ENCODE assay signal across 17 cellular contexts in the genomic region with DNA sequence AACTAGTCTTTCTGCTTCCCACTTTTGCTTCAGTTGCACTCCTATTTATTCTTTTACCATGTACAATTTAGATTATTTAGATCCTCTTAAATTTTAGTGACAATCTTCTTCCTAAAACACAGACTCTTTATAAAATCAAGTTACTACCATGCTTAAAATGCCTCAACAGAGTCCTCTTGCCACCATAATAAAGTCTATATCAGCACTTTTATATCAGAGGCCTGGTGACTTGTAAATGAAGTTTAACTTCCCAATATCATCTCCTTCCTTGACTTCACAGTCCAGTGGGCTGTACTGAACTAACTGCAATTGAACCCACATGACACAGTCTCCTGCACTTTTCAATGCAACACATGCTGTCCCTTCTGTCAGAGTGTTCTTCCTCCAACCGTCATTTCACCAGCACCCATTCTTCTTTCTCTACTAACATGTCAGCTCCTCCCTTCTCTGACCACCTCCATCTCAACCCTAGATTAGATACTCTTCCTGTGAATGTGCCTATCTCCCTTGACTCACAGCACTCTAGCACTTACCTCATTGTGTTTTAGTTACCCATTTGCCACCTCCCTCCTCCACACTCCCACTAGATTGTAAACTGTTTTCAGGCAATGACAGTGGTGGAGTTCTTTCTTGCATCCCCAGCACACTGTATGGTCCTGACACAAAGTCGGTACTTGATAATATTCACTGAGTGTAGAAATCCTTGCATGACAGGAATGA.
DNase-seq lines count a peak whose midpoint lies in the region; ATAC-seq, FAIRE-seq and TF ChIP-seq lines count a peak whose summit lies in the region.
"Had no signal": no experiment of that assay in that cellular context is flagged by ENCODE, and none has a peak within 500 bp of the region (broad histone marks: within the 10 kb centered on the region; RNA-seq: fewer than 3 reads in every experiment).

No MANE protein-coding gene starts in this region.

- no peak overlapping the region for H3K23ac ChIP-seq in IMR-90 (ENCODE audit: low read depth, low read length)
- H3K23ac ChIP-seq in H1 (ENCODE audit: insufficient read length), result no peak overlapping the region
- H3K23ac ChIP-seq in mesendoderm (ENCODE audit: low read length), result no peak overlapping the region

- no peaks in the 10 kb centered on the region for H3K23me2 ChIP-seq in H1 (ENCODE audit: low read depth, low read length)

- H2BK5ac ChIP-seq in IMR-90 (ENCODE audit: low read depth, low read length, poor library complexity, severe bottlenecking), result no peak overlapping the region
- no peak overlapping the region for H2BK5ac ChIP-seq in H1 (ENCODE audit: low read depth, low read length)
- no peak overlapping the region for H2BK5ac ChIP-seq in mesendoderm (ENCODE audit: low read length)

- no peaks in the 10 kb centered on the region for H3K36me3 ChIP-seq in IMR-90 (ENCODE audit: control insufficient read depth, insufficient read depth, low read length)
- H3K36me3 ChIP-seq in H1 (ENCODE audit: control insufficient read depth in 2 of 4, insufficient read depth in 4 of 4, low read length in 3 of 4), result no peaks in the 10 kb centered on the region
- H3K36me3 ChIP-seq in mesendoderm (ENCODE audit: control insufficient read depth, insufficient read depth, low read length), result no peaks in the 10 kb centered on the region
- H3K36me3 ChIP-seq: BE2C had no signal

- H4K91ac ChIP-seq in IMR-90 (ENCODE audit: insufficient read depth, low read depth, low read length) (no peak overlapping the region), H1 (replicated peaks; ENCODE audit: insufficient read length, low read length) (no peak overlapping the region)

- H3K56ac ChIP-seq in IMR-90 (ENCODE audit: extremely low read depth, insufficient read depth, low read length), result no peak overlapping the region
- H3K56ac ChIP-seq in H1 (replicated peaks; ENCODE audit: insufficient read length, low read depth, low read length), result no peak overlapping the region
- H3K56ac ChIP-seq in mesendoderm (ENCODE audit: low read length), result no peak overlapping the region

- no peaks in the 10 kb centered on the region for H3K79me1 ChIP-seq in IMR-90 (ENCODE audit: low read depth in 1 of 2, low read length in 2 of 2)
- no peaks in the 10 kb centered on the region for H3K79me1 ChIP-seq in H1 (ENCODE audit: low read depth, low read length)
- H3K79me1 ChIP-seq in mesendoderm (ENCODE audit: low read length), result no peaks in the 10 kb centered on the region

- no peak overlapping the region for H3K4me3 ChIP-seq in IMR-90 (ENCODE audit: insufficient read depth, low read depth, low read length)
- H3K4me3 ChIP-seq in H1 (ENCODE audit: extremely low read depth in 1 of 4, insufficient read depth in 2 of 4, low read depth in 3 of 4, low read length in 4 of 4), result no peak overlapping the region
- H3K4me3 ChIP-seq in mesendoderm (ENCODE audit: low read length), result no peak overlapping the region
- H3K4me3 ChIP-seq: GM23248, K562 had no signal

- 86% methylated on average over 1 of the region's 2 CpGs; no CpG with 5 or more reads in 1 of the 2 experiments for WGBS in IMR-90 (ENCODE audit: extremely low coverage in 2 of 2, insufficient read length in 1 of 2), 2 experiments
- 96% methylated on average over 2 of the region's 2 CpGs; no CpG with 5 or more reads in 1 of the 2 experiments for WGBS in H1 (ENCODE audit: extremely low coverage in 1 of 2, insufficient coverage in 1 of 2, insufficient read length in 1 of 2, insufficient replicate concordance in 2 of 2, low coverage in 1 of 2, low lambda C conversion rate in 2 of 2, missing lambda C conversion rate in 1 of 2), 2 experiments
- WGBS in mesendoderm (ENCODE audit: extremely low coverage, insufficient coverage, low lambda C conversion rate), result no CpG with 5 or more reads among the region's 2 CpGs

- H2BK12ac ChIP-seq in H1 (ENCODE audit: low read depth, low read length), result no peak overlapping the region

- peak; percentile 34 for DNase-seq in DMS53 (lab: John Stamatoyannopoulos, UW)
- no peak for DNase-seq in IMR-90
- no peak for DNase-seq in H1 (ENCODE audit: low read depth in 1 of 2, low spot score in 2 of 2)
- DNase-seq in mesendoderm, result peak; percentile 88
- no peak for DNase-seq in NCI-H2171 treated with DMSO at 0.1 percent for 48 hours (lab: John Stamatoyannopoulos, UW)
- DNase-seq in glomerular visceral epithelial cell (ENCODE audit: extremely low spot score), result no peak
- DNase-seq in central memory CD4-positive, alpha-beta T cell, result no peak
- DNase-seq: BE2C; CD4-positive, alpha-beta memory T cell; GF-D8; GM23248; H7 had no signal

- no peak overlapping the region for H2AK9ac ChIP-seq in IMR-90 (replicated peaks; ENCODE audit: low read depth, low read length, poor library complexity)

- H3K9ac ChIP-seq in IMR-90 (ENCODE audit: low read depth, low read length), result no peak overlapping the region
- H3K9ac ChIP-seq in H1 (replicated peaks in 1 of 4; ENCODE audit: extremely low read depth in 1 of 4, low read depth in 3 of 4, low read length in 3 of 4), result no peak overlapping the region
- H3K9ac ChIP-seq in mesendoderm (ENCODE audit: low read length), result no peak overlapping the region
- H3K9ac ChIP-seq: GM23248 had no signal

- BruUV-seq in IMR-90 (replicated peaks; lab: Mats Ljungman, UMichigan), result no TSS peak

- TF ChIP-seq POLR2A in IMR-90 (IDR thresholded peaks at IDR 0.05; ENCODE audit: low read depth, low read length) (no peak), H1 (IDR thresholded peaks at IDR 0.05; ENCODE audit: control extremely low read depth in 1 of 2, low read depth in 2 of 2, low read length in 2 of 2) (no peak)

- no peak overlapping the region for H3K18ac ChIP-seq in IMR-90 (ENCODE audit: low read depth, low read length)
- H3K18ac ChIP-seq in H1 (ENCODE audit: extremely low read depth, low read length), result no peak overlapping the region
- no peak overlapping the region for H3K18ac ChIP-seq in mesendoderm (ENCODE audit: low read length)

- H3K9me1 ChIP-seq in IMR-90 (ENCODE audit: insufficient read depth, low read length), result no peaks in the 10 kb centered on the region

- H3K4me1 ChIP-seq in IMR-90 (ENCODE audit: control insufficient read depth, insufficient read depth, low read length) (no peaks in the 10 kb centered on the region), H1 (replicated peaks in 1 of 4; ENCODE audit: control insufficient read depth in 3 of 4, insufficient read depth in 4 of 4, low read length in 3 of 4) (peaks cover 0 to 4% (median under 1%) of the 10 kb centered on the region in 4 experiments; a peak in 2 of 7 replicates), mesendoderm (ENCODE audit: control insufficient read depth, low read depth, low read length) (no peaks in the 10 kb centered on the region)
- H3K4me1 ChIP-seq: BE2C had no signal

- H3K27ac ChIP-seq in IMR-90 (ENCODE audit: insufficient read depth, low read length) (no peak overlapping the region), H1 (ENCODE audit: low read depth, low read length) (no peak overlapping the region), mesendoderm (ENCODE audit: low read depth, low read length) (no peak overlapping the region)
- H3K27ac ChIP-seq: C4-2B, GM23248 had no signal

- POLR2A ChIA-PET in IMR-90 (lab: Charles Lee; ENCODE audit: unreplicated experiment), result no interaction called here
- POLR2A ChIA-PET in H1 (lab: Charles Lee; ENCODE audit: partially characterized antibody), result no interaction called here

- in situ Hi-C loops in IMR-90 (cut with MboI; ENCODE audit: low sequenced_read_pairs), result no loop called here

- dilution Hi-C loops in IMR-90 (cut with HindIII; ENCODE audit: low sequenced_read_pairs, unreplicated experiment), result no loop called here

- H3K4ac ChIP-seq in IMR-90 (ENCODE audit: low read depth, low read length) (no peak overlapping the region), H1 (replicated peaks; ENCODE audit: insufficient read length, low read depth, low read length) (no peak overlapping the region), mesendoderm (ENCODE audit: low read depth, low read length) (no peak overlapping the region)

- CTCF ChIA-PET in IMR-90 (lab: Yijun Ruan, JAX), result no interaction called here
- CTCF ChIA-PET in H1 (lab: Charles Lee; ENCODE audit: partially characterized antibody), result no interaction called here

- H4K5ac ChIP-seq in IMR-90 (ENCODE audit: low read depth, low read length) (no peak overlapping the region), H1 (ENCODE audit: insufficient read length, low read depth, low read length) (no peak overlapping the region), mesendoderm (ENCODE audit: low read length) (no peak overlapping the region)

- intact Hi-C loops in IMR-90 (cut with micrococcal nuclease), result no loop called here

- no peaks in the 10 kb centered on the region for H3K79me2 ChIP-seq in H1 (ENCODE audit: control insufficient read depth in 1 of 2, insufficient read depth in 2 of 2, low read length in 2 of 2)
- H3K79me2 ChIP-seq in mesendoderm (ENCODE audit: control insufficient read depth, insufficient read depth, low read length), result no peaks in the 10 kb centered on the region

- TF ChIP-seq EP300 in H1 (IDR thresholded peaks at IDR 0.05; ENCODE audit: borderline replicate concordance in 1 of 2, low read depth in 2 of 2, low read length in 2 of 2), result no peak

- H2AK5ac ChIP-seq in IMR-90 (ENCODE audit: low read depth, low read length) (no peak overlapping the region), H1 (ENCODE audit: low read depth, low read length) (no peak overlapping the region), mesendoderm (ENCODE audit: low read length) (no peak overlapping the region)

- H4K20me1 ChIP-seq in IMR-90 (ENCODE audit: insufficient read depth, low read length) (no peaks in the 10 kb centered on the region), H1 (replicated peaks in 1 of 2; ENCODE audit: control insufficient read depth in 1 of 2, insufficient read depth in 2 of 2, low read length in 2 of 2) (no peaks in the 10 kb centered on the region)

- H2BK120ac ChIP-seq in IMR-90 (ENCODE audit: low read depth, low read length) (no peak overlapping the region), H1 (replicated peaks; ENCODE audit: low read depth, low read length) (no peak overlapping the region), mesendoderm (ENCODE audit: low read depth, low read length) (no peak overlapping the region)

- no peak overlapping the region for H2BK15ac ChIP-seq in IMR-90 (ENCODE audit: low read depth, low read length)
- H2BK15ac ChIP-seq in H1 (ENCODE audit: low read length), result 0 out of 2 replicates have a peak overlapping the region, but pooled peaks have one; percentile 36
- H2BK15ac ChIP-seq in mesendoderm (replicated peaks; ENCODE audit: low read depth), result no peak overlapping the region

- H3K27me3 ChIP-seq in IMR-90 (ENCODE audit: control insufficient read depth, insufficient read depth, low read length) (no peaks in the 10 kb centered on the region), H1 (replicated peaks in 1 of 4; ENCODE audit: control insufficient read depth in 3 of 4, extremely low read depth in 1 of 4, insufficient read depth in 3 of 4, low read length in 3 of 4) (no peaks in the 10 kb centered on the region), mesendoderm (ENCODE audit: insufficient read depth, low read length, poor library complexity) (no peaks in the 10 kb centered on the region)
- H3K27me3 ChIP-seq: BE2C had no signal

- H4K8ac ChIP-seq in IMR-90 (ENCODE audit: low read depth in 2 of 2, low read length in 2 of 2), result no peak overlapping the region
- no peak overlapping the region for H4K8ac ChIP-seq in H1 (ENCODE audit: extremely low read depth, insufficient read depth, low read length)
- no peak overlapping the region for H4K8ac ChIP-seq in mesendoderm (ENCODE audit: low read depth, low read length)

- H2BK20ac ChIP-seq in IMR-90 (ENCODE audit: low read depth, low read length), result no peak overlapping the region
- no peak overlapping the region for H2BK20ac ChIP-seq in H1 (ENCODE audit: low read length)

- H3K14ac ChIP-seq in IMR-90 (replicated peaks; ENCODE audit: low read depth, low read length) (no peak overlapping the region), H1 (ENCODE audit: insufficient read length) (no peak overlapping the region)

- H3K4me2 ChIP-seq in IMR-90 (ENCODE audit: low read depth, low read length) (no peak overlapping the region), H1 (ENCODE audit: insufficient read depth in 1 of 2, low read depth in 2 of 2, low read length in 2 of 2) (no peak overlapping the region), mesendoderm (ENCODE audit: low read length) (no peak overlapping the region)

- H2AFZ ChIP-seq in IMR-90 (replicated peaks; ENCODE audit: low read length, poor library complexity), result no peak overlapping the region
- no peak overlapping the region; the same call in 1 of the 2 replicates for H2AFZ ChIP-seq in H1 (ENCODE audit: low read length)
- H2AFZ ChIP-seq: GM23248 had no signal

- no peak for TF ChIP-seq CTCF in IMR-90 (conservative IDR thresholded peaks at IDR 0.05; ENCODE audit: low read depth, low read length)
- no peak for TF ChIP-seq CTCF in H1 (IDR thresholded peaks at IDR 0.05; ENCODE audit: control extremely low read depth in 1 of 3, insufficient read depth in 1 of 3, low read depth in 1 of 3, low read length in 3 of 3)

- H3K9me3 ChIP-seq in IMR-90 (ENCODE audit: control insufficient read depth, insufficient read depth, low read length), result no peaks in the 10 kb centered on the region
- no peaks in the 10 kb centered on the region for H3K9me3 ChIP-seq in H1 (ENCODE audit: insufficient read depth in 2 of 2, low read depth in 1 of 2, low read length in 1 of 2)
- H3K9me3 ChIP-seq: BE2C had no signal

- ATAC-seq in IMR-90 (ENCODE audit: low read depth) (no peak), HG02970 (IDR thresholded peaks at IDR 0.05; ENCODE audit: low FRiP score, unreplicated experiment) (no peak)
- ATAC-seq: K562 had no signal

- TF ChIP-seq RAD21 in IMR-90 (IDR thresholded peaks at IDR 0.05; ENCODE audit: low read length) (no peak), H1 (IDR thresholded peaks at IDR 0.05 in 1 of 2, conservative IDR thresholded peaks at IDR 0.05 in 1 of 2; ENCODE audit: low read depth in 2 of 2, low read length in 2 of 2) (no peak)

- FAIRE-seq in H1 (lab: Jason Lieb, UNC), result no peak
- FAIRE-seq: A204.1, HTR-8/SVneo, K562 had no signal

Comparison
In these comparisons a context has a peak if more than half of its experiments do, and no peak if none do; other contexts are left out.
1. DNase-seq: peak in DMS53 (single experiment) and mesendoderm (single experiment); none in IMR-90 (single experiment), H1 (0 of 2), NCI-H2171 treated with DMSO at 0.1 percent for 48 hours (single experiment), glomerular visceral epithelial cell (single experiment) and central memory CD4-positive, alpha-beta T cell (single experiment).